In genomic region chr9:69279084-69279729, GRCh38 we compare ENCODE assay signal across 20 cellular contexts. TPM values are rescaled to one million over a fixed set of nuclear protein-coding genes. Genes with fewer than 3 reads are reported as not detected.
A peak's percentile ranks its signal among the peaks of the same experiment; 100 is the strongest.
DNase-seq lines count a peak whose midpoint lies in the region; ATAC-seq, FAIRE-seq and TF ChIP-seq lines count a peak whose summit lies in the region.
"Had no signal": no experiment of that assay in that cellular context is flagged by ENCODE, and none has a peak within 500 bp of the region (broad histone marks: within the 10 kb centered on the region; RNA-seq: fewer than 3 reads in every experiment).

No MANE protein-coding gene starts in this region.

- no peak for TF ChIP-seq POLR2A in GM12892 (IDR thresholded peaks at IDR 0.05; ENCODE audit: low read depth, low read length)

- no peaks in the 10 kb centered on the region for H3K4me1 Mint-ChIP-seq in T-helper 2 cell treated with Interferon-gamma antibody and Interleukin-4, amounts not matched to agents 5 μg/mL and 100 μg/mL, for 36 hours (ENCODE audit: low read depth)

- no peak overlapping the region for H3K27ac ChIP-seq in effector memory CD4-positive, alpha-beta T cell (ENCODE audit: insufficient read depth, low read length, poor library complexity, severe bottlenecking)
- H3K27ac ChIP-seq: right atrium auricular region, testis, WERI-Rb-1 had no signal

- H3K27me3 ChIP-seq in effector memory CD4-positive, alpha-beta T cell (replicated peaks; ENCODE audit: control insufficient read depth, insufficient read depth, low read length, poor library complexity, severe bottlenecking), result no peaks in the 10 kb centered on the region
- H3K27me3 ChIP-seq: right atrium auricular region, testis had no signal

- H3K9me3 Mint-ChIP-seq in T-helper 2 cell treated with Interferon-gamma antibody and Interleukin-4, amounts not matched to agents 5 μg/mL and 100 μg/mL, for 36 hours, result peaks cover 28% of the 10 kb centered on the region

- no peaks in the 10 kb centered on the region for H3K9me3 ChIP-seq in effector memory CD4-positive, alpha-beta T cell (ENCODE audit: control insufficient read depth, low read length)
- H3K9me3 ChIP-seq: SK-N-SH, testis had no signal

- ATAC-seq in GM18907 (IDR thresholded peaks at IDR 0.05; ENCODE audit: unreplicated experiment) (peak; percentile 81), HG02610 (IDR thresholded peaks at IDR 0.05; ENCODE audit: unreplicated experiment) (peak; percentile 96), GM19455 (IDR thresholded peaks at IDR 0.05; ENCODE audit: unreplicated experiment) (no peak)

- FAIRE-seq in GM12892 (lab: Jason Lieb, UNC), result peak; percentile 14
- FAIRE-seq: endothelial cell of umbilical vein had no signal

- DNase-seq in GM12892 (ENCODE audit: insufficient read length) (no peak), occipital lobe (lab: John Stamatoyannopoulos, UW) (no peak), NCI-H1105 treated with DMSO at 0.1 percent for 48 hours (lab: John Stamatoyannopoulos, UW) (no peak)
- DNase-seq in T-helper 2 cell treated with Interferon-gamma antibody and Interleukin-4, amounts not matched to agents 5 μg/mL and 100 μg/mL, for 36 hours (ENCODE audit: low spot score), result peak; percentile 36
- no peak for DNase-seq in effector memory CD4-positive, alpha-beta T cell
- DNase-seq: activated gamma-delta T cell; central memory CD4-positive, alpha-beta T cell; glutamatergic neuron; GOT3; Karpas-422; kidney glomerular epithelial cell; NCI-H2107; SK-N-SH; testis; WERI-Rb-1 had no signal

- no peak overlapping the region for H3K4me3 ChIP-seq in effector memory CD4-positive, alpha-beta T cell (ENCODE audit: insufficient read depth, low read depth, low read length, poor library complexity, severe bottlenecking)
- H3K4me3 ChIP-seq: right atrium auricular region, testis had no signal

- no peaks in the 10 kb centered on the region for H3K36me3 Mint-ChIP-seq in T-helper 2 cell treated with Interferon-gamma antibody and Interleukin-4, amounts not matched to agents 5 μg/mL and 100 μg/mL, for 36 hours (ENCODE audit: low read depth)

- H3K27ac Mint-ChIP-seq in T-helper 2 cell treated with Interferon-gamma antibody and Interleukin-4, amounts not matched to agents 5 μg/mL and 100 μg/mL, for 36 hours, result no peak overlapping the region

- H3K4me1 ChIP-seq in effector memory CD4-positive, alpha-beta T cell (ENCODE audit: control insufficient read depth, insufficient read depth, low read length, poor library complexity, severe bottlenecking), result no peaks in the 10 kb centered on the region
- H3K4me1 ChIP-seq: right atrium auricular region, testis had no signal

- no peak overlapping the region for H3K4me3 Mint-ChIP-seq in T-helper 2 cell treated with Interferon-gamma antibody and Interleukin-4, amounts not matched to agents 5 μg/mL and 100 μg/mL, for 36 hours

- no peaks in the 10 kb centered on the region for H3K36me3 ChIP-seq in effector memory CD4-positive, alpha-beta T cell (ENCODE audit: control insufficient read depth, insufficient read depth, low read length)
- H3K36me3 ChIP-seq: right atrium auricular region, WERI-Rb-1 had no signal

- H3K27me3 Mint-ChIP-seq in T-helper 2 cell treated with Interferon-gamma antibody and Interleukin-4, amounts not matched to agents 5 μg/mL and 100 μg/mL, for 36 hours (ENCODE audit: low read depth), result peaks cover 2% of the 10 kb centered on the region

RNA-seq across cellular contexts. Expression of gene ENTREP1, which starts 45.8 kb away (rescaled TPM):
- polyA plus RNA-seq in GM12892 (2012; ENCODE audit: missing spikeins), result not detected
- total RNA-seq in occipital lobe, result 1.4 TPM
- polyA plus RNA-seq: SK-N-SH had no signal
